ENCODE assay signal across 14 cellular contexts in genomic region chr10:117162093-117163021, GRCh38. TPM values are rescaled to one million over a fixed set of nuclear protein-coding genes. Genes with fewer than 3 reads are reported as not detected.
A peak's percentile ranks its signal among the peaks of the same experiment; 100 is the strongest.
DNase-seq lines count a peak whose midpoint lies in the region; ATAC-seq and TF ChIP-seq lines count a peak whose summit lies in the region.
"Had no signal": no experiment of that assay in that cellular context is flagged by ENCODE, and none has a peak within 500 bp of the region (broad histone marks: within the 10 kb centered on the region; RNA-seq: fewer than 3 reads in every experiment).

No MANE protein-coding gene starts in this region.

- peak overlapping the region; percentile 7 to 37 (median 20) for H3K4me3 ChIP-seq in stomach
- H3K4me3 ChIP-seq: K562 had no signal

- peak; percentile 52 for ATAC-seq in WTC11
- peak; percentile 9 for ATAC-seq in left colon
- ATAC-seq in GM21576 (IDR thresholded peaks at IDR 0.05; ENCODE audit: unreplicated experiment) = no peak
- ATAC-seq in GM18867 (IDR thresholded peaks at IDR 0.05; ENCODE audit: unreplicated experiment) = no peak

- H3K9me3 Mint-ChIP-seq in activated naive CD4-positive, alpha-beta T cell treated with anti-CD3 and anti-CD28 coated beads for 36 hours = no peaks in the 10 kb centered on the region
- no peaks in the 10 kb centered on the region for H3K9me3 Mint-ChIP-seq in WTC11
- H3K9me3 Mint-ChIP-seq: stimulated activated naive CD8-positive, alpha-beta T cell treated with anti-CD3 and anti-CD28 coated beads, Interleukin-15, Interleukin-2, amounts not matched to agents 100 ng/mL and 50 ng/mL, for 24 hours had no signal

- no peaks in the 10 kb centered on the region for H3K36me3 ChIP-seq in stomach
- H3K36me3 ChIP-seq: BE2C had no signal

- 5 to 9% (median 7%) methylated on average over 24 to 34 of the region's 34 CpGs for WGBS in stomach, 5 donors

- H3K36me3 Mint-ChIP-seq in activated naive CD4-positive, alpha-beta T cell treated with anti-CD3 and anti-CD28 coated beads for 36 hours (ENCODE audit: low read depth) = no peaks in the 10 kb centered on the region
- no peaks in the 10 kb centered on the region for H3K36me3 Mint-ChIP-seq in WTC11

- CTCF ChIA-PET in activated naive CD4-positive, alpha-beta T cell treated with anti-CD3 and anti-CD28 coated beads for 36 hours (lab: Charles Lee) = no interaction called here
- CTCF ChIA-PET in WTC11 (lab: Charles Lee) = interaction anchor here (0.9 to 2.8 kb wide), 5 partner anchors 13 to 493 kb away, joined by 3 to 18 read pairs (median 7); no protein-coding TSS in a partner anchor

- H3K27me3 Mint-ChIP-seq in activated naive CD4-positive, alpha-beta T cell treated with anti-CD3 and anti-CD28 coated beads for 36 hours (ENCODE audit: low read depth) = peaks cover 81% of the 10 kb centered on the region
- H3K27me3 Mint-ChIP-seq in WTC11 (ENCODE audit: low read depth) = peaks cover 100% of the 10 kb centered on the region

- no peak overlapping the region for H3K27ac ChIP-seq in stomach

- no peak overlapping the region for H3K27ac Mint-ChIP-seq in activated naive CD4-positive, alpha-beta T cell treated with anti-CD3 and anti-CD28 coated beads for 36 hours
- no peak overlapping the region for H3K27ac Mint-ChIP-seq in WTC11
- H3K27ac Mint-ChIP-seq: stimulated activated naive CD8-positive, alpha-beta T cell treated with anti-CD3 and anti-CD28 coated beads, Interleukin-15, Interleukin-2, amounts not matched to agents 100 ng/mL and 50 ng/mL, for 24 hours had no signal

- peaks cover 34% of the 10 kb centered on the region for H3K4me1 Mint-ChIP-seq in activated naive CD4-positive, alpha-beta T cell treated with anti-CD3 and anti-CD28 coated beads for 36 hours (ENCODE audit: low read depth)
- peaks cover 74% of the 10 kb centered on the region for H3K4me1 Mint-ChIP-seq in WTC11

- TF ChIP-seq EP300 in stomach (IDR thresholded peaks at IDR 0.05) = no peak

- intact Hi-C loops in activated naive CD4-positive, alpha-beta T cell treated with anti-CD3 and anti-CD28 coated beads for 36 hours (cut with micrococcal nuclease) = loop anchor here (1.0 to 10.0 kb wide), 2 partner anchors 29 to 382 kb away; partner anchors contain the start of gene EMX2
- intact Hi-C loops in left colon (cut with DNase I, micrococcal nuclease) = loop anchor here in 1 of 2 donors (10.0 kb wide), 1 partner anchor 358 kb away; no protein-coding TSS in a partner anchor
- intact Hi-C loops in stomach (cut with DNase I; ENCODE audit: low total_unique reads) = no loop called here

- no peak for TF ChIP-seq CTCF in WTC11 (IDR thresholded peaks at IDR 0.05)
- TF ChIP-seq CTCF in stomach (IDR thresholded peaks at IDR 0.05) = no peak

- H3K9me3 ChIP-seq in stomach = no peaks in the 10 kb centered on the region
- H3K9me3 ChIP-seq: BE2C had no signal

- H3K4me3 Mint-ChIP-seq in activated naive CD4-positive, alpha-beta T cell treated with anti-CD3 and anti-CD28 coated beads for 36 hours = peak overlapping the region; percentile 29
- peak overlapping the region; percentile 57 for H3K4me3 Mint-ChIP-seq in WTC11
- H3K4me3 Mint-ChIP-seq: stimulated activated naive CD8-positive, alpha-beta T cell treated with anti-CD3 and anti-CD28 coated beads, Interleukin-15, Interleukin-2, amounts not matched to agents 100 ng/mL and 50 ng/mL, for 24 hours had no signal

- H3K4me1 ChIP-seq in stomach = peaks cover 14 to 45% (median 38%) of the 10 kb centered on the region in 4 donors
- H3K4me1 ChIP-seq: BE2C had no signal

- DNase-seq in activated naive CD4-positive, alpha-beta T cell treated with anti-CD3 and anti-CD28 coated beads for 36 hours = no peak
- DNase-seq in activated naive CD4-positive, alpha-beta T cell treated with anti-CD3 and anti-CD28 coated beads, Interleukin-2, amount 50 U/mL, for 16 hours = no peak
- DNase-seq in WTC11 (ENCODE audit: low spot score) = peak; percentile 80
- no peak for DNase-seq in left colon
- no peak for DNase-seq in stomach
- DNase-seq in glomerular visceral epithelial cell (ENCODE audit: extremely low spot score) = no peak
- DNase-seq: BE2C; SHP77 treated with DMSO at 0.1 percent for 48 hours; stimulated activated CD4-positive, alpha-beta T cell treated with anti-CD3 and anti-CD28 coated beads, Interleukin-15, amount 100 ng/mL, for 24 hours had no signal

- H3K27me3 ChIP-seq in stomach = peaks cover 28 to 100% (median 98%) of the 10 kb centered on the region in 3 donors

- TF ChIP-seq POLR2A in stomach (IDR thresholded peaks at IDR 0.05) = no peak

- POLR2A ChIA-PET in WTC11 (lab: Charles Lee) = interaction anchor here (0.7 kb wide), 1 partner anchor 22 kb away, joined by 5 read pairs; no protein-coding TSS in a partner anchor

TF ChIP-seq in WTC11, 78 proteins besides CTCF, POLR2A, EP300 and RAD21 (continues in another document):
- TF ChIP-seq, protein P1, sequence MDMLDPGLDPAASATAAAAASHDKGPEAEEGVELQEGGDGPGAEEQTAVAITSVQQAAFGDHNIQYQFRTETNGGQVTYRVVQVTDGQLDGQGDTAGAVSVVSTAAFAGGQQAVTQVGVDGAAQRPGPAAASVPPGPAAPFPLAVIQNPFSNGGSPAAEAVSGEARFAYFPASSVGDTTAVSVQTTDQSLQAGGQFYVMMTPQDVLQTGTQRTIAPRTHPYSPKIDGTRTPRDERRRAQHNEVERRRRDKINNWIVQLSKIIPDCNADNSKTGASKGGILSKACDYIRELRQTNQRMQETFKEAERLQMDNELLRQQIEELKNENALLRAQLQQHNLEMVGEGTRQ (CRISPR knock-in tag; IDR thresholded peaks at IDR 0.05) = no peak
- TF ChIP-seq KAT7 (CRISPR knock-in tag; IDR thresholded peaks at IDR 0.05; ENCODE audit: borderline replicate concordance) (no peak), SMAD3 (CRISPR knock-in tag; IDR thresholded peaks at IDR 0.05; ENCODE audit: borderline replicate concordance) (no peak), GABPB1 (CRISPR knock-in tag; IDR thresholded peaks at IDR 0.05) (no peak), GTF2I (CRISPR knock-in tag; conservative IDR thresholded peaks at IDR 0.05) (no peak), HMGA2 (CRISPR knock-in tag; IDR thresholded peaks at IDR 0.05) (no peak), ETV6 (CRISPR knock-in tag; IDR thresholded peaks at IDR 0.05) (no peak), MXD4 (CRISPR knock-in tag; IDR thresholded peaks at IDR 0.05; ENCODE audit: borderline replicate concordance) (no peak)
- TF ChIP-seq, protein P2, sequence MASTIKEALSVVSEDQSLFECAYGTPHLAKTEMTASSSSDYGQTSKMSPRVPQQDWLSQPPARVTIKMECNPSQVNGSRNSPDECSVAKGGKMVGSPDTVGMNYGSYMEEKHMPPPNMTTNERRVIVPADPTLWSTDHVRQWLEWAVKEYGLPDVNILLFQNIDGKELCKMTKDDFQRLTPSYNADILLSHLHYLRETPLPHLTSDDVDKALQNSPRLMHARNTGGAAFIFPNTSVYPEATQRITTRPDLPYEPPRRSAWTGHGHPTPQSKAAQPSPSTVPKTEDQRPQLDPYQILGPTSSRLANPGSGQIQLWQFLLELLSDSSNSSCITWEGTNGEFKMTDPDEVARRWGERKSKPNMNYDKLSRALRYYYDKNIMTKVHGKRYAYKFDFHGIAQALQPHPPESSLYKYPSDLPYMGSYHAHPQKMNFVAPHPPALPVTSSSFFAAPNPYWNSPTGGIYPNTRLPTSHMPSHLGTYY (CRISPR knock-in tag; IDR thresholded peaks at IDR 0.05) = no peak
- TF ChIP-seq, protein P3, sequence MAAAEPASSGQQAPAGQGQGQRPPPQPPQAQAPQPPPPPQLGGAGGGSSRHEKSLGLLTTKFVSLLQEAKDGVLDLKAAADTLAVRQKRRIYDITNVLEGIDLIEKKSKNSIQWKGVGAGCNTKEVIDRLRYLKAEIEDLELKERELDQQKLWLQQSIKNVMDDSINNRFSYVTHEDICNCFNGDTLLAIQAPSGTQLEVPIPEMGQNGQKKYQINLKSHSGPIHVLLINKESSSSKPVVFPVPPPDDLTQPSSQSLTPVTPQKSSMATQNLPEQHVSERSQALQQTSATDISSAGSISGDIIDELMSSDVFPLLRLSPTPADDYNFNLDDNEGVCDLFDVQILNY (CRISPR knock-in tag; IDR thresholded peaks at IDR 0.05) = no peak
- TF ChIP-seq, protein P4, sequence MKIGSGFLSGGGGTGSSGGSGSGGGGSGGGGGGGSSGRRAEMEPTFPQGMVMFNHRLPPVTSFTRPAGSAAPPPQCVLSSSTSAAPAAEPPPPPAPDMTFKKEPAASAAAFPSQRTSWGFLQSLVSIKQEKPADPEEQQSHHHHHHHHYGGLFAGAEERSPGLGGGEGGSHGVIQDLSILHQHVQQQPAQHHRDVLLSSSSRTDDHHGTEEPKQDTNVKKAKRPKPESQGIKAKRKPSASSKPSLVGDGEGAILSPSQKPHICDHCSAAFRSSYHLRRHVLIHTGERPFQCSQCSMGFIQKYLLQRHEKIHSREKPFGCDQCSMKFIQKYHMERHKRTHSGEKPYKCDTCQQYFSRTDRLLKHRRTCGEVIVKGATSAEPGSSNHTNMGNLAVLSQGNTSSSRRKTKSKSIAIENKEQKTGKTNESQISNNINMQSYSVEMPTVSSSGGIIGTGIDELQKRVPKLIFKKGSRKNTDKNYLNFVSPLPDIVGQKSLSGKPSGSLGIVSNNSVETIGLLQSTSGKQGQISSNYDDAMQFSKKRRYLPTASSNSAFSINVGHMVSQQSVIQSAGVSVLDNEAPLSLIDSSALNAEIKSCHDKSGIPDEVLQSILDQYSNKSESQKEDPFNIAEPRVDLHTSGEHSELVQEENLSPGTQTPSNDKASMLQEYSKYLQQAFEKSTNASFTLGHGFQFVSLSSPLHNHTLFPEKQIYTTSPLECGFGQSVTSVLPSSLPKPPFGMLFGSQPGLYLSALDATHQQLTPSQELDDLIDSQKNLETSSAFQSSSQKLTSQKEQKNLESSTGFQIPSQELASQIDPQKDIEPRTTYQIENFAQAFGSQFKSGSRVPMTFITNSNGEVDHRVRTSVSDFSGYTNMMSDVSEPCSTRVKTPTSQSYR (CRISPR knock-in tag; IDR thresholded peaks at IDR 0.05) = no peak

RNA-seq across cellular contexts. Expression of gene VAX1, which starts 24.3 kb away (rescaled TPM):
- not detected for total RNA-seq in activated naive CD4-positive, alpha-beta T cell treated with anti-CD3 and anti-CD28 coated beads for 36 hours
- 0.04 TPM in 1 of 3 replicates, not detected in the others for total RNA-seq in WTC11 (2021)
- not detected for total RNA-seq in left colon
- not detected for total RNA-seq in stomach
- polyA plus RNA-seq in stomach = not detected
- total RNA-seq: K562 had no signal
- polyA plus RNA-seq: K562 had no signal

RNA-seq across cellular contexts. Expression of gene KCNK18, which starts 34.9 kb away (rescaled TPM):
- not detected for total RNA-seq in activated naive CD4-positive, alpha-beta T cell treated with anti-CD3 and anti-CD28 coated beads for 36 hours
- total RNA-seq in WTC11 (2021) = not detected in 3 replicates
- not detected for total RNA-seq in left colon
- total RNA-seq in stomach = not detected
- polyA plus RNA-seq in stomach = not detected
- total RNA-seq: frontal cortex, K562 had no signal
- polyA plus RNA-seq: K562 had no signal

Comparison
In these comparisons a context has a peak if more than half of its experiments do, and no peak if none do; other contexts are left out.
1. ATAC-seq: peak in WTC11 (single experiment) and left colon (single experiment); none in GM21576 (single experiment) and GM18867 (single experiment).